In genomic region chr12:110005319-110005973, GRCh38 we compare ENCODE assay signal across 10 cellular contexts. TPM values are rescaled to one million over a fixed set of nuclear protein-coding genes. Genes with fewer than 3 reads are reported as not detected.
A peak's percentile ranks its signal among the peaks of the same experiment; 100 is the strongest.
DNase-seq lines count a peak whose midpoint lies in the region; ATAC-seq lines count a peak whose summit lies in the region.
"Had no signal": no experiment of that assay in that cellular context is flagged by ENCODE, and none has a peak within 500 bp of the region (broad histone marks: within the 10 kb centered on the region; RNA-seq: fewer than 3 reads in every experiment).

No MANE protein-coding gene starts in this region.

- H3K4me3 Mint-ChIP-seq in activated naive CD4-positive, alpha-beta T cell treated with anti-CD3 and anti-CD28 coated beads for 36 hours, result peak overlapping the region; percentile 50
- H3K4me3 Mint-ChIP-seq in activated CD4-positive, alpha-beta memory T cell treated with anti-CD3 and anti-CD28 coated beads, Interleukin-2, amount 10 ng/mL, durations not matched to agents 7 days and 5 days, result peak overlapping the region; percentile 38
- H3K4me3 Mint-ChIP-seq in stimulated activated naive CD8-positive, alpha-beta T cell treated with anti-CD3 and anti-CD28 coated beads, Interleukin-15, Interleukin-2, amounts not matched to agents 100 ng/mL and 50 ng/mL, for 24 hours, result peak overlapping the region; percentile 28

- peaks cover 86% of the 10 kb centered on the region for H3K4me1 Mint-ChIP-seq in activated naive CD4-positive, alpha-beta T cell treated with anti-CD3 and anti-CD28 coated beads for 36 hours (ENCODE audit: low read depth)
- H3K4me1 Mint-ChIP-seq in activated CD4-positive, alpha-beta memory T cell treated with anti-CD3 and anti-CD28 coated beads, Interleukin-2, amount 10 ng/mL, durations not matched to agents 7 days and 5 days, result peaks cover 85% of the 10 kb centered on the region
- H3K4me1 Mint-ChIP-seq in stimulated activated naive CD8-positive, alpha-beta T cell treated with anti-CD3 and anti-CD28 coated beads, Interleukin-15, Interleukin-2, amounts not matched to agents 100 ng/mL and 50 ng/mL, for 24 hours (ENCODE audit: low read depth), result peaks cover 88% of the 10 kb centered on the region

- CTCF ChIA-PET in activated naive CD4-positive, alpha-beta T cell treated with anti-CD3 and anti-CD28 coated beads for 36 hours (lab: Charles Lee), result interaction anchor here (0.8 to 1.6 kb wide), 5 partner anchors 26 to 117 kb away, joined by 3 to 7 read pairs (median 4); no protein-coding TSS in a partner anchor
- CTCF ChIA-PET in activated CD4-positive, alpha-beta memory T cell treated with anti-CD3 and anti-CD28 coated beads, Interleukin-2, amount 10 ng/mL, durations not matched to agents 7 days and 5 days (lab: Charles Lee), result interaction anchor here (0.7 to 1.6 kb wide), 2 partner anchors 8 to 11 kb away, joined by 3 to 5 read pairs; no protein-coding TSS in a partner anchor

- in situ Hi-C loops in KBM-7 (cut with MboI; ENCODE audit: low pct_unique_long_range_greater_than_20kb, low sequenced_read_pairs), result no loop called here

- peak; percentile 56 for DNase-seq in activated naive CD4-positive, alpha-beta T cell treated with anti-CD3 and anti-CD28 coated beads for 36 hours
- DNase-seq in activated naive CD4-positive, alpha-beta T cell treated with anti-CD3 and anti-CD28 coated beads, Interleukin-2, amount 50 U/mL, for 16 hours, result no peak
- DNase-seq in activated CD4-positive, alpha-beta memory T cell treated with anti-CD3 and anti-CD28 coated beads, Interleukin-2, amount 10 ng/mL, durations not matched to agents 7 days and 5 days, result peak; percentile 33
- DNase-seq in NCI-H2227 (lab: John Stamatoyannopoulos, UW; ENCODE audit: unreplicated experiment), result no peak
- no peak for DNase-seq in KBM-7
- DNase-seq: effector CD8-positive, alpha-beta T cell; ovary had no signal

- H3K27ac Mint-ChIP-seq in activated naive CD4-positive, alpha-beta T cell treated with anti-CD3 and anti-CD28 coated beads for 36 hours, result peak overlapping the region; percentile 79
- peak overlapping the region; percentile 65 for H3K27ac Mint-ChIP-seq in activated CD4-positive, alpha-beta memory T cell treated with anti-CD3 and anti-CD28 coated beads, Interleukin-2, amount 10 ng/mL, durations not matched to agents 7 days and 5 days
- H3K27ac Mint-ChIP-seq in stimulated activated naive CD8-positive, alpha-beta T cell treated with anti-CD3 and anti-CD28 coated beads, Interleukin-15, Interleukin-2, amounts not matched to agents 100 ng/mL and 50 ng/mL, for 24 hours, result peak overlapping the region; percentile 64

- POLR2A ChIA-PET in activated CD4-positive, alpha-beta memory T cell treated with anti-CD3 and anti-CD28 coated beads, Interleukin-2, amount 10 ng/mL, durations not matched to agents 7 days and 5 days (lab: Charles Lee), result interaction anchor here (1.2 to 3.1 kb wide), 8 partner anchors 9 to 275 kb away, joined by 4 to 29 read pairs (median 5); partner anchors contain the start of gene GIT2

- H3K9me3 Mint-ChIP-seq in activated naive CD4-positive, alpha-beta T cell treated with anti-CD3 and anti-CD28 coated beads for 36 hours, result peaks cover 3% of the 10 kb centered on the region
- peaks cover 2% of the 10 kb centered on the region for H3K9me3 Mint-ChIP-seq in activated CD4-positive, alpha-beta memory T cell treated with anti-CD3 and anti-CD28 coated beads, Interleukin-2, amount 10 ng/mL, durations not matched to agents 7 days and 5 days
- no peaks in the 10 kb centered on the region for H3K9me3 Mint-ChIP-seq in stimulated activated naive CD8-positive, alpha-beta T cell treated with anti-CD3 and anti-CD28 coated beads, Interleukin-15, Interleukin-2, amounts not matched to agents 100 ng/mL and 50 ng/mL, for 24 hours

- ATAC-seq in HG03097 (IDR thresholded peaks at IDR 0.05; ENCODE audit: low FRiP score, unreplicated experiment) (peak; percentile 51), HG03139 (IDR thresholded peaks at IDR 0.05; ENCODE audit: unreplicated experiment) (no peak)

- intact Hi-C loops in activated naive CD4-positive, alpha-beta T cell treated with anti-CD3 and anti-CD28 coated beads for 36 hours (cut with micrococcal nuclease), result loop anchor here (2.0 to 10.0 kb wide), 6 partner anchors 21 to 1441 kb away; partner anchors contain the start of genes C12orf76, ISCU and SART3

- H3K27me3 Mint-ChIP-seq in activated naive CD4-positive, alpha-beta T cell treated with anti-CD3 and anti-CD28 coated beads for 36 hours (ENCODE audit: low read depth), result no peaks in the 10 kb centered on the region
- H3K27me3 Mint-ChIP-seq in activated CD4-positive, alpha-beta memory T cell treated with anti-CD3 and anti-CD28 coated beads, Interleukin-2, amount 10 ng/mL, durations not matched to agents 7 days and 5 days, result no peaks in the 10 kb centered on the region
- no peaks in the 10 kb centered on the region for H3K27me3 Mint-ChIP-seq in stimulated activated naive CD8-positive, alpha-beta T cell treated with anti-CD3 and anti-CD28 coated beads, Interleukin-15, Interleukin-2, amounts not matched to agents 100 ng/mL and 50 ng/mL, for 24 hours

- peaks cover 12% of the 10 kb centered on the region for H3K36me3 Mint-ChIP-seq in activated naive CD4-positive, alpha-beta T cell treated with anti-CD3 and anti-CD28 coated beads for 36 hours (ENCODE audit: low read depth)
- peaks cover 44% of the 10 kb centered on the region for H3K36me3 Mint-ChIP-seq in activated CD4-positive, alpha-beta memory T cell treated with anti-CD3 and anti-CD28 coated beads, Interleukin-2, amount 10 ng/mL, durations not matched to agents 7 days and 5 days (ENCODE audit: low read depth)
- H3K36me3 Mint-ChIP-seq in stimulated activated naive CD8-positive, alpha-beta T cell treated with anti-CD3 and anti-CD28 coated beads, Interleukin-15, Interleukin-2, amounts not matched to agents 100 ng/mL and 50 ng/mL, for 24 hours (ENCODE audit: low read depth), result peaks cover 18% of the 10 kb centered on the region

RNA-seq across cellular contexts. Expression of gene ANKRD13A, which starts 6.2 kb away (rescaled TPM):
- 10 to 100 TPM; 28.3 to 31.5 TPM for total RNA-seq in activated naive CD4-positive, alpha-beta T cell treated with anti-CD3 and anti-CD28 coated beads for 36 hours
- total RNA-seq in activated CD4-positive, alpha-beta memory T cell treated with anti-CD3 and anti-CD28 coated beads, Interleukin-2, amount 10 ng/mL, durations not matched to agents 7 days and 5 days, result 10 to 100 TPM; 84.3 to 85.2 TPM

RNA-seq across cellular contexts. Expression of gene GIT2, which starts 9.3 kb away (rescaled TPM):
- 10 to 100 TPM; 40.2 to 41.6 TPM for total RNA-seq in activated naive CD4-positive, alpha-beta T cell treated with anti-CD3 and anti-CD28 coated beads for 36 hours
- total RNA-seq in activated CD4-positive, alpha-beta memory T cell treated with anti-CD3 and anti-CD28 coated beads, Interleukin-2, amount 10 ng/mL, durations not matched to agents 7 days and 5 days, result 100 to 1,000 TPM; 107 to 112 TPM

RNA-seq across cellular contexts. Expression of gene C12orf76, which starts 42.9 kb away (rescaled TPM):
- 10 to 100 TPM; 12.1 to 12.9 TPM for total RNA-seq in activated naive CD4-positive, alpha-beta T cell treated with anti-CD3 and anti-CD28 coated beads for 36 hours
- total RNA-seq in activated CD4-positive, alpha-beta memory T cell treated with anti-CD3 and anti-CD28 coated beads, Interleukin-2, amount 10 ng/mL, durations not matched to agents 7 days and 5 days, result 10 to 100 TPM; 26.2 to 29.1 TPM

Comparison
In these comparisons a context has a peak if more than half of its experiments do, and no peak if none do; other contexts are left out.
1. DNase-seq: peak in activated naive CD4-positive, alpha-beta T cell treated with anti-CD3 and anti-CD28 coated beads for 36 hours (single experiment) and activated CD4-positive, alpha-beta memory T cell treated with anti-CD3 and anti-CD28 coated beads, Interleukin-2, amount 10 ng/mL, durations not matched to agents 7 days and 5 days (single experiment); none in activated naive CD4-positive, alpha-beta T cell treated with anti-CD3 and anti-CD28 coated beads, Interleukin-2, amount 50 U/mL, for 16 hours (single experiment), NCI-H2227 (single experiment) and KBM-7 (single experiment).
2. Peak in every context shown above with its lines, with median percentiles within 50 percentile points of each other: H3K27ac Mint-ChIP-seq and H3K4me3 Mint-ChIP-seq.